Comparison of ENCODE assay signal across 15 cellular contexts in genomic region chr18:58525928-58526424, GRCh38.
DNase-seq lines count a peak whose midpoint lies in the region; ATAC-seq and TF ChIP-seq lines count a peak whose summit lies in the region.
"Had no signal": no experiment of that assay in that cellular context is flagged by ENCODE, and none has a peak within 500 bp of the region (broad histone marks: within the 10 kb centered on the region; RNA-seq: fewer than 3 reads in every experiment).

No MANE protein-coding gene starts in this region.

- ATAC-seq in GM18502 (IDR thresholded peaks at IDR 0.05; ENCODE audit: poor library complexity, unreplicated experiment) (peak; percentile 68), GM21381 (IDR thresholded peaks at IDR 0.05; ENCODE audit: unreplicated experiment) (peak; percentile 54), HG03342 (IDR thresholded peaks at IDR 0.05; ENCODE audit: unreplicated experiment) (peak; percentile 51)
- ATAC-seq in effector memory CD8-positive, alpha-beta T cell (replicated peaks), result no peak
- ATAC-seq: gastrocnemius medialis, HCT116 had no signal

- no peak overlapping the region for H2AFZ ChIP-seq in hepatocyte

- H3K27me3 Mint-ChIP-seq in effector memory CD8-positive, alpha-beta T cell, result peaks cover 27 to 55% of the 10 kb centered on the region in 2 donors

- peaks cover 21% of the 10 kb centered on the region for H3K4me1 ChIP-seq in hepatocyte (ENCODE audit: insufficient read depth)
- H3K4me1 ChIP-seq: gastrocnemius medialis, testis had no signal

- peak overlapping the region; percentile 91 for H3K27ac ChIP-seq in hepatocyte
- H3K27ac ChIP-seq: gastrocnemius medialis, RWPE1, testis had no signal

- H3K9me2 ChIP-seq in hepatocyte (replicated peaks; ENCODE audit: insufficient read depth), result no peaks in the 10 kb centered on the region

- H3K79me2 ChIP-seq in hepatocyte, result no peaks in the 10 kb centered on the region

- peaks cover 0 to 5% of the 10 kb centered on the region in 2 donors for H3K4me1 Mint-ChIP-seq in effector memory CD8-positive, alpha-beta T cell (ENCODE audit: low read depth in 2 of 2)

- H3K36me3 ChIP-seq in hepatocyte (replicated peaks; ENCODE audit: insufficient read depth, low read depth), result no peaks in the 10 kb centered on the region
- H3K36me3 ChIP-seq: gastrocnemius medialis, spleen had no signal

- H3K27ac Mint-ChIP-seq in effector memory CD8-positive, alpha-beta T cell, result no peak overlapping the region

- no peaks in the 10 kb centered on the region for H3K27me3 ChIP-seq in hepatocyte
- H3K27me3 ChIP-seq: gastrocnemius medialis, MG63, testis had no signal

- no peaks in the 10 kb centered on the region for H3K9me3 Mint-ChIP-seq in effector memory CD8-positive, alpha-beta T cell

- no peaks in the 10 kb centered on the region for H4K20me1 ChIP-seq in hepatocyte (ENCODE audit: insufficient read depth, poor library complexity, severe bottlenecking)

- WGBS in hepatocyte (ENCODE audit: low lambda C conversion rate, missing lambda C conversion rate), result 67% methylated on average over 1 of the region's 1 CpG

- no peak for DNase-seq in hepatocyte (ENCODE audit: low spot score)
- no peak for DNase-seq in LoVo (ENCODE audit: low spot score)
- DNase-seq in NCI-H146 (lab: John Stamatoyannopoulos, UW), result no peak
- DNase-seq in effector memory CD8-positive, alpha-beta T cell, result no peak
- DNase-seq in NCI-H2196 treated with DMSO at 0.1 percent for 48 hours (lab: John Stamatoyannopoulos, UW; ENCODE audit: unreplicated experiment), result no peak
- DNase-seq: DMS 273 treated with DMSO at 0.1 percent for 48 hours, gastrocnemius medialis, spleen, testis had no signal

- H3K4me3 ChIP-seq in hepatocyte, result no peak overlapping the region
- H3K4me3 ChIP-seq: gastrocnemius medialis, MG63, spleen, testis had no signal

- no peak overlapping the region for H3K4me3 Mint-ChIP-seq in effector memory CD8-positive, alpha-beta T cell

- H3K4me2 ChIP-seq in hepatocyte, result peak overlapping the region; percentile 48

- TF ChIP-seq CTCF in hepatocyte (IDR thresholded peaks at IDR 0.05; ENCODE audit: poor library complexity), result no peak

- H3K9me3 ChIP-seq in hepatocyte (ENCODE audit: low read depth), result no peaks in the 10 kb centered on the region
- H3K9me3 ChIP-seq: gastrocnemius medialis, MG63, spleen, testis had no signal

- no peaks in the 10 kb centered on the region for H3K36me3 Mint-ChIP-seq in effector memory CD8-positive, alpha-beta T cell (ENCODE audit: insufficient read depth)
